ENCODE assay signal across 8 cellular contexts in genomic region chr17:66542183-66542966, GRCh38.
DNase-seq lines count a peak whose midpoint lies in the region; ATAC-seq and TF ChIP-seq lines count a peak whose summit lies in the region.

No MANE protein-coding gene starts in this region.

- DNase-seq in Calu3 (no peak), NCI-H1694 treated with DMSO at 0.1 percent for 48 hours (lab: John Stamatoyannopoulos, UW) (no peak), aorta (no peak), NCI-H524 (lab: John Stamatoyannopoulos, UW) (no peak)

- peak overlapping the region; percentile 6 for H3K4me3 Mint-ChIP-seq in Calu3 (ENCODE audit: low read depth, unreplicated experiment)
- H3K4me3 Mint-ChIP-seq in activated naive CD8-positive, alpha-beta T cell: peak overlapping the region; percentile 35
- H3K4me3 Mint-ChIP-seq in nephron: peak overlapping the region in 2 of 3 experiments; percentile 1 to 2

- H3K27me3 ChIP-seq in aorta (ENCODE audit: control insufficient read depth in 1 of 2, insufficient read depth in 2 of 2, low read length in 1 of 2): no peaks in the 10 kb centered on the region

- no peaks in the 10 kb centered on the region for H3K36me3 Mint-ChIP-seq in Calu3 (ENCODE audit: insufficient read depth, unreplicated experiment)
- H3K36me3 Mint-ChIP-seq in activated naive CD8-positive, alpha-beta T cell: peaks cover 15% of the 10 kb centered on the region
- H3K36me3 Mint-ChIP-seq in nephron (ENCODE audit: low read depth): peaks cover 19% of the 10 kb centered on the region

- TF ChIP-seq CTCF in Calu3 (IDR thresholded peaks at IDR 0.05; ENCODE audit: unreplicated experiment) (no peak), nephron (IDR thresholded peaks at IDR 0.05; ENCODE audit: unreplicated experiment in 3 of 3) (no peak)

- H3K4me1 Mint-ChIP-seq in Calu3 (ENCODE audit: low read depth, unreplicated experiment) (peaks cover 41% of the 10 kb centered on the region), nephron (peaks cover 42% of the 10 kb centered on the region)
- peaks cover 81% of the 10 kb centered on the region for H3K4me1 Mint-ChIP-seq in activated naive CD8-positive, alpha-beta T cell (ENCODE audit: low read depth)

- H3K4me3 ChIP-seq in aorta (ENCODE audit: low read length in 2 of 2): no peak overlapping the region

- ATAC-seq in GM19397 (IDR thresholded peaks at IDR 0.05; ENCODE audit: unreplicated experiment) (peak; percentile 92), HG03354 (IDR thresholded peaks at IDR 0.05; ENCODE audit: poor library complexity, severe bottlenecking, unreplicated experiment) (peak; percentile 97), aorta (ENCODE audit: low FRiP score) (no peak)

- no peaks in the 10 kb centered on the region for H3K27me3 Mint-ChIP-seq in Calu3 (ENCODE audit: unreplicated experiment)
- no peaks in the 10 kb centered on the region for H3K27me3 Mint-ChIP-seq in activated naive CD8-positive, alpha-beta T cell
- H3K27me3 Mint-ChIP-seq in nephron (ENCODE audit: low read depth): peaks cover 3% of the 10 kb centered on the region

- peaks cover 0 to 2% of the 10 kb centered on the region in 2 donors for H3K4me1 ChIP-seq in aorta (ENCODE audit: control insufficient read depth in 1 of 2, insufficient read depth in 2 of 2, low read length in 2 of 2)

- no TSS peak for BruUV-seq in Calu3 (replicated peaks; lab: Mats Ljungman, UMichigan)

- CTCF ChIA-PET in Calu3 (lab: Charles Lee): no interaction called here

- H3K27ac ChIP-seq in aorta (ENCODE audit: low read depth in 1 of 2, low read length in 2 of 2): no peak overlapping the region

- H3K27ac Mint-ChIP-seq in Calu3 (ENCODE audit: unreplicated experiment) (peak overlapping the region; percentile 32), nephron (peak overlapping the region; percentile 74 to 90 (median 86))
- H3K27ac Mint-ChIP-seq in activated naive CD8-positive, alpha-beta T cell: peak overlapping the region; percentile 85

- H3K9me3 Mint-ChIP-seq in Calu3 (ENCODE audit: low read depth, unreplicated experiment) (no peaks in the 10 kb centered on the region), nephron (peaks cover 20% of the 10 kb centered on the region)
- H3K9me3 Mint-ChIP-seq in activated naive CD8-positive, alpha-beta T cell (ENCODE audit: low read depth): peaks cover 8% of the 10 kb centered on the region

- no peaks in the 10 kb centered on the region for H3K9me3 ChIP-seq in aorta (ENCODE audit: control insufficient read depth, low read length)

- WGBS in aorta, 2 donors: 68 to 72% methylated on average over 4 of the region's 4 CpGs

- intact Hi-C loops in Calu3 (cut with micrococcal nuclease; ENCODE audit: unreplicated experiment) (no loop called here), aorta (cut with DNase I) (no loop called here)

- H3K36me3 ChIP-seq in aorta (ENCODE audit: control insufficient read depth in 1 of 2, insufficient read depth in 2 of 2, low read length in 1 of 2): no peaks in the 10 kb centered on the region

Comparison
In these comparisons a context has a peak if more than half of its experiments do, and no peak if none do; other contexts are left out.
1. H3K27ac Mint-ChIP-seq: peak in every context shown above with its lines; median percentile 86 in nephron; 85 in activated naive CD8-positive, alpha-beta T cell; 32 in Calu3.